Comparison of ENCODE assay signal across 15 cellular contexts in genomic region chr16:23950291-23950894, GRCh38.
DNase-seq lines count a peak whose midpoint lies in the region; ATAC-seq, FAIRE-seq and TF ChIP-seq lines count a peak whose summit lies in the region.
"Had no signal": no experiment of that assay in that cellular context is flagged by ENCODE, and none has a peak within 500 bp of the region (broad histone marks: within the 10 kb centered on the region; RNA-seq: fewer than 3 reads in every experiment).

No MANE protein-coding gene starts in this region.

- H3K9me3 ChIP-seq in GM12878 (replicated peaks; ENCODE audit: control insufficient read depth, insufficient read depth, low read length) (no peaks in the 10 kb centered on the region), spleen (no peaks in the 10 kb centered on the region)
- H3K9me3 ChIP-seq: left ventricle myocardium inferior had no signal

- H3K4me1 Mint-ChIP-seq in activated CD4-positive, alpha-beta T cell treated with anti-CD3 and anti-CD28 coated beads, Interleukin-2, amount 10 ng/mL, durations not matched to agents 24 days and 14 days = peaks cover 63% of the 10 kb centered on the region
- H3K4me1 Mint-ChIP-seq in type B pancreatic cell (ENCODE audit: unreplicated experiment) = peaks cover 15% of the 10 kb centered on the region

- ATAC-seq in GM12878 (peak; percentile 10), HG02970 (IDR thresholded peaks at IDR 0.05; ENCODE audit: low FRiP score, unreplicated experiment) (no peak)

- H3K36me3 Mint-ChIP-seq in activated CD4-positive, alpha-beta T cell treated with anti-CD3 and anti-CD28 coated beads, Interleukin-2, amount 10 ng/mL, durations not matched to agents 24 days and 14 days (ENCODE audit: low read depth) = peaks cover 3% of the 10 kb centered on the region
- H3K36me3 Mint-ChIP-seq in type B pancreatic cell = no peaks in the 10 kb centered on the region

- peak; percentile 67 for DNase-seq in activated CD4-positive, alpha-beta T cell treated with anti-CD3 and anti-CD28 coated beads, Interleukin-2, amount 10 ng/mL, durations not matched to agents 24 days and 14 days
- DNase-seq in activated CD4-positive, alpha-beta T cell treated with anti-CD3 and anti-CD28 coated beads, Interleukin-2, amount 50 U/mL, for 1 hour = no peak
- DNase-seq in NCI-H69 (lab: John Stamatoyannopoulos, UW) = peak; percentile 25
- DNase-seq in GM12878 (ENCODE audit: low read depth, low spot score) = no peak
- DNase-seq in spleen = no peak
- DNase-seq in type B pancreatic cell (ENCODE audit: extremely low spot score, unreplicated experiment) = no peak
- no peak for DNase-seq in GM13977 (ENCODE audit: low spot score)
- DNase-seq: amniotic stem cell, dermis blood vessel endothelial cell, hippocampal formation, NCI-H2227 treated with DMSO at 0.1 percent for 48 hours had no signal

- H3K4me2 ChIP-seq in GM12878 (ENCODE audit: control insufficient read depth, insufficient read depth) = peak overlapping the region; percentile 21

- WGBS in GM12878 (ENCODE audit: insufficient coverage, insufficient replicate concordance, low lambda C conversion rate, missing lambda C conversion rate) = 24% methylated on average over 3 of the region's 3 CpGs
- WGBS in spleen, 5 donors = 11 to 40% (median 25%) methylated on average over 3 of the region's 3 CpGs

- H2AFZ ChIP-seq in GM12878 (ENCODE audit: control insufficient read depth, low read depth, low read length) = no peak overlapping the region

- peak overlapping the region; percentile 93 for H3K27ac Mint-ChIP-seq in activated CD4-positive, alpha-beta T cell treated with anti-CD3 and anti-CD28 coated beads, Interleukin-2, amount 10 ng/mL, durations not matched to agents 24 days and 14 days
- H3K27ac Mint-ChIP-seq in type B pancreatic cell = no peak overlapping the region

- TF ChIP-seq POLR2A in GM12878 (IDR thresholded peaks at IDR 0.05; ENCODE audit: low read depth, low read length) = no peak
- TF ChIP-seq POLR2A in spleen (IDR thresholded peaks at IDR 0.05) = no peak

- intact Hi-C loops in activated CD4-positive, alpha-beta T cell treated with anti-CD3 and anti-CD28 coated beads, Interleukin-2, amount 10 ng/mL, durations not matched to agents 24 days and 14 days (cut with micrococcal nuclease) = loop anchor here (1.0 to 5.0 kb wide), 2 partner anchors 9 to 88 kb away; no protein-coding TSS in a partner anchor
- intact Hi-C loops in GM12878 (cut with micrococcal nuclease; ENCODE audit: unreplicated experiment) (no loop called here), spleen (cut with DNase I; ENCODE audit: low total_unique reads) (no loop called here)

- no peaks in the 10 kb centered on the region for H3K27me3 ChIP-seq in GM12878 (replicated peaks in 1 of 2; ENCODE audit: control insufficient read depth in 2 of 2, insufficient read depth in 2 of 2, low read length in 1 of 2)
- no peaks in the 10 kb centered on the region for H3K27me3 ChIP-seq in spleen (replicated peaks in 1 of 7)

- H3K27me3 Mint-ChIP-seq in activated CD4-positive, alpha-beta T cell treated with anti-CD3 and anti-CD28 coated beads, Interleukin-2, amount 10 ng/mL, durations not matched to agents 24 days and 14 days = no peaks in the 10 kb centered on the region
- peaks cover 38% of the 10 kb centered on the region for H3K27me3 Mint-ChIP-seq in type B pancreatic cell

- TF ChIP-seq CTCF in GM12878 (IDR thresholded peaks at IDR 0.05 in 2 of 3, conservative IDR thresholded peaks at IDR 0.05 in 1 of 3; ENCODE audit: control insufficient read depth in 2 of 3, extremely low read depth in 1 of 3, insufficient read depth in 1 of 3, low read depth in 3 of 3, low read length in 3 of 3) (no peak), spleen (IDR thresholded peaks at IDR 0.05 in 8 of 11, conservative IDR thresholded peaks at IDR 0.05 in 3 of 11) (no peak), type B pancreatic cell (conservative IDR thresholded peaks at IDR 0.05) (no peak), GM13977 (IDR thresholded peaks at IDR 0.05; ENCODE audit: extremely low read depth, insufficient read depth, missing control alignments) (no peak)

- peak overlapping the region; percentile 62 for H3K4me3 Mint-ChIP-seq in activated CD4-positive, alpha-beta T cell treated with anti-CD3 and anti-CD28 coated beads, Interleukin-2, amount 10 ng/mL, durations not matched to agents 24 days and 14 days
- no peak overlapping the region for H3K4me3 Mint-ChIP-seq in type B pancreatic cell

- H3K36me3 ChIP-seq in GM12878 (ENCODE audit: control insufficient read depth in 2 of 2, insufficient read depth in 2 of 2, low read length in 1 of 2) (peaks cover 3 to 11% of the 10 kb centered on the region in 2 experiments; a peak in 3 of 4 replicates), spleen (no peaks in the 10 kb centered on the region)
- H3K36me3 ChIP-seq: left ventricle myocardium inferior had no signal

- no TSS peak for BruUV-seq in GM12878 (replicated peaks; lab: Mats Ljungman, UMichigan)

- peaks cover 44% of the 10 kb centered on the region for H3K79me2 ChIP-seq in GM12878 (ENCODE audit: control insufficient read depth, insufficient read depth, low read length)

- RAD21 ChIA-PET in GM12878 (lab: Charles Lee; ENCODE audit: unreplicated experiment) = interaction anchor here (1.7 kb wide), 1 partner anchor 60 kb away, joined by 4 read pairs; no protein-coding TSS in a partner anchor

- H4K20me1 ChIP-seq in GM12878 (ENCODE audit: control insufficient read depth, insufficient read depth) = peaks cover 3% of the 10 kb centered on the region; the same call in 1 of the 2 replicates

- TF ChIP-seq RAD21 in GM12878 (IDR thresholded peaks at IDR 0.05; ENCODE audit: insufficient read depth, low read depth, low read length) = no peak

- TF ChIP-seq EP300 in GM12878 (IDR thresholded peaks at IDR 0.05; ENCODE audit: borderline replicate concordance in 1 of 2, control insufficient read depth in 1 of 2, low read depth in 2 of 2, low read length in 2 of 2) = no peak

- SMC1A ChIA-PET in GM12878 (lab: Charles Lee; ENCODE audit: uncharacterized antibody, unreplicated experiment) = interaction anchor here (1.1 to 2.0 kb wide), 4 partner anchors 28 to 87 kb away, joined by 3 to 7 read pairs (median 3); no protein-coding TSS in a partner anchor

- H3K4me1 ChIP-seq in GM12878 (ENCODE audit: control insufficient read depth, insufficient read depth, low read length) = peaks cover 39% of the 10 kb centered on the region
- peaks cover 21 to 99% (median 64%) of the 10 kb centered on the region in 6 donors for H3K4me1 ChIP-seq in spleen
- H3K4me1 ChIP-seq: left ventricle myocardium inferior had no signal

- in situ Hi-C loops in GM12878 (cut with MboI) (no loop called here), GM13977 (cut with MboI; ENCODE audit: low pct_unique_long_range_greater_than_20kb, low sequenced_read_pairs, unreplicated experiment) (no loop called here)

- H3K4me3 ChIP-seq in GM12878 (no peak overlapping the region), spleen (peak overlapping the region in 1 of 8 donors; percentile 13)
- H3K4me3 ChIP-seq: left ventricle myocardium inferior had no signal

- H3K9ac ChIP-seq in GM12878 (ENCODE audit: control insufficient read depth, insufficient read depth, low read length) = no peak overlapping the region

- H3K27ac ChIP-seq in GM12878 (ENCODE audit: control insufficient read depth, insufficient read depth) = peak overlapping the region; percentile 67
- peak overlapping the region; percentile 35 to 87 (median 72) for H3K27ac ChIP-seq in spleen
- H3K27ac ChIP-seq: left ventricle myocardium inferior had no signal

- CTCF ChIA-PET in GM12878 (lab: Yijun Ruan, JAX) = interaction anchor here (0.5 to 1.6 kb wide), 4 partner anchors 9 to 97 kb away, joined by 3 to 4 read pairs (median 4); no protein-coding TSS in a partner anchor

- POLR2A ChIA-PET in GM12878 (lab: Charles Lee) = interaction anchor here (0.9 kb wide), 1 partner anchor 9 kb away, joined by 3 read pairs; no protein-coding TSS in a partner anchor

- no peak for FAIRE-seq in GM12878 (lab: Jason Lieb, UNC)
- FAIRE-seq: A204.1, D721Med had no signal

- no peaks in the 10 kb centered on the region for H3K9me3 Mint-ChIP-seq in activated CD4-positive, alpha-beta T cell treated with anti-CD3 and anti-CD28 coated beads, Interleukin-2, amount 10 ng/mL, durations not matched to agents 24 days and 14 days
- H3K9me3 Mint-ChIP-seq in type B pancreatic cell = no peaks in the 10 kb centered on the region

TF ChIP-seq in GM12878, 131 proteins besides CTCF, POLR2A, EP300 and RAD21:
- peak; percentile 64; the same call in 1 of the 2 replicates for TF ChIP-seq KDM1A (IDR thresholded peaks at IDR 0.05; ENCODE audit: borderline replicate concordance)
- no peak for TF ChIP-seq FOS (IDR thresholded peaks at IDR 0.05; ENCODE audit: borderline replicate concordance, extremely low read depth, insufficient read length)
- TF ChIP-seq MTA3 (IDR thresholded peaks at IDR 0.05; ENCODE audit: borderline replicate concordance, low read length) = no peak
- TF ChIP-seq SMARCA5 (IDR thresholded peaks at IDR 0.05) = peak; percentile 20; the same call in 1 of the 2 replicates

Comparison
In these comparisons a context has a peak if more than half of its experiments do, and no peak if none do; other contexts are left out.
1. DNase-seq: peak in activated CD4-positive, alpha-beta T cell treated with anti-CD3 and anti-CD28 coated beads, Interleukin-2, amount 10 ng/mL, durations not matched to agents 24 days and 14 days (single experiment) and NCI-H69 (single experiment); none in activated CD4-positive, alpha-beta T cell treated with anti-CD3 and anti-CD28 coated beads, Interleukin-2, amount 50 U/mL, for 1 hour (single experiment), GM12878 (single experiment), spleen (single experiment), type B pancreatic cell (single experiment) and GM13977 (single experiment).